32 cellular contexts compared by ENCODE assay signal in the genomic region with DNA sequence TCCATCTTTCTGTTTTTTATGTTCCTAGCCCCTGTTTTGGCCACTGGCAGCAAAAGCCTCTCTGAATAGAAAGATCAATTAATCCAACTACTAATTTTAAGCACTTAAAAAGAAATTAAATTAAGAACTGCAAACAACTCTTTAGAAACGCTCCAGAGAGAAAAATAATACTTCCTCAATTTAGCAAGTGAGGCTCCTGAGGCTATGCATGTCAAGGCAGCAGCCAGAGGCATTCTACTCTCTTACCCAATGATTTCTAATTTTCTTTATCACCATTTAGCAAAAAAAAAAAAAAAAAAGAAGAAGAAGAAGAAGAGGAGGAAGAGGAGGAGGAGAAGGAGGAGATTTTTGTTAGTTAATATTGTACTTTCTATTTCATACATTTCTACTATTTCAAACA.
DNase-seq lines count a peak whose midpoint lies in the region; ATAC-seq and TF ChIP-seq lines count a peak whose summit lies in the region.
"Had no signal": no experiment of that assay in that cellular context is flagged by ENCODE, and none has a peak within 500 bp of the region (broad histone marks: within the 10 kb centered on the region; RNA-seq: fewer than 3 reads in every experiment).

No MANE protein-coding gene starts in this region.

- no peak for TF ChIP-seq RAD21 in SK-N-SH (IDR thresholded peaks at IDR 0.05; ENCODE audit: low read length)

- H3K27ac ChIP-seq in SK-N-SH (ENCODE audit: low read depth in 2 of 2, low read length in 1 of 2) (no peak overlapping the region), psoas muscle (no peak overlapping the region)
- H3K27ac ChIP-seq: brain microvascular endothelial cell, esophagus muscularis mucosa, left lung, RWPE1, testis, VCaP had no signal

- TF ChIP-seq CTCF in SK-N-SH (IDR thresholded peaks at IDR 0.05) (no peak), psoas muscle (IDR thresholded peaks at IDR 0.05) (no peak)

- H4K20me1 ChIP-seq in SK-N-SH (ENCODE audit: insufficient read depth), result no peaks in the 10 kb centered on the region

- POLR2A ChIA-PET in SK-N-SH (lab: Yijun Ruan, JAX), result no interaction called here
- POLR2A ChIA-PET in activated CD4-positive, alpha-beta memory T cell treated with anti-CD3 and anti-CD28 coated beads for 36 hours (lab: Charles Lee), result no interaction called here

- intact Hi-C loops in psoas muscle (cut with DNase I), result no loop called here
- intact Hi-C loops in activated CD4-positive, alpha-beta memory T cell treated with anti-CD3 and anti-CD28 coated beads for 36 hours (cut with micrococcal nuclease), result no loop called here

- no peak overlapping the region for H3K4me3 Mint-ChIP-seq in activated CD4-positive, alpha-beta memory T cell treated with anti-CD3 and anti-CD28 coated beads for 36 hours
- H3K4me3 Mint-ChIP-seq: activated T-helper 17 cell treated with anti-CD3 and anti-CD28 coated beads, Interleukin-2, amount 50 U/mL, for 72 hours; CD8-positive, alpha-beta T cell had no signal

- no peaks in the 10 kb centered on the region for H3K9me2 ChIP-seq in SK-N-SH

- no peak overlapping the region for H3K27ac Mint-ChIP-seq in activated CD4-positive, alpha-beta memory T cell treated with anti-CD3 and anti-CD28 coated beads for 36 hours
- H3K27ac Mint-ChIP-seq: activated T-helper 17 cell treated with anti-CD3 and anti-CD28 coated beads, Interleukin-2, amount 50 U/mL, for 72 hours; CD8-positive, alpha-beta T cell had no signal

- no peaks in the 10 kb centered on the region for H3K9me3 Mint-ChIP-seq in activated CD4-positive, alpha-beta memory T cell treated with anti-CD3 and anti-CD28 coated beads for 36 hours
- H3K9me3 Mint-ChIP-seq: activated T-helper 17 cell treated with anti-CD3 and anti-CD28 coated beads, Interleukin-2, amount 50 U/mL, for 72 hours; CD8-positive, alpha-beta T cell had no signal

- ATAC-seq in SK-N-SH treated with all-trans-retinoic acid at 6 μM for 48 hours (no peak), GM19397 (IDR thresholded peaks at IDR 0.05; ENCODE audit: unreplicated experiment) (no peak), psoas muscle (no peak)
- ATAC-seq: activated T-helper 17 cell treated with anti-CD3 and anti-CD28 coated beads, Interleukin-2, amount 50 U/mL, for 72 hours; CD8-positive, alpha-beta T cell; left lung; right cardiac atrium; stimulated activated naive CD8-positive, alpha-beta T cell treated with anti-CD3 and anti-CD28 coated beads, Interleukin-15, Interleukin-2, amounts not matched to agents 100 U/mL and 50 U/mL, for 24 hours had no signal

- H3K27me3 ChIP-seq in SK-N-SH (ENCODE audit: insufficient read depth) (no peaks in the 10 kb centered on the region), psoas muscle (ENCODE audit: insufficient read depth in 3 of 3, low read length in 2 of 3) (no peaks in the 10 kb centered on the region)
- H3K27me3 ChIP-seq: brain microvascular endothelial cell, esophagus muscularis mucosa, left lung, testis had no signal

- no peaks in the 10 kb centered on the region for H3F3A ChIP-seq in SK-N-SH (replicated peaks; ENCODE audit: insufficient read depth)

- 0 out of 2 replicates have a peak overlapping the region, but pooled peaks have one; percentile 46 for H2AFZ ChIP-seq in SK-N-SH (ENCODE audit: low read depth)

- CTCF ChIA-PET in SK-N-SH (lab: Yijun Ruan, JAX), result no interaction called here
- CTCF ChIA-PET in activated CD4-positive, alpha-beta memory T cell treated with anti-CD3 and anti-CD28 coated beads for 36 hours (lab: Charles Lee), result no interaction called here

- no peaks in the 10 kb centered on the region for H3K36me3 ChIP-seq in SK-N-SH (replicated peaks in 1 of 2; ENCODE audit: control insufficient read depth in 1 of 2, insufficient read depth in 2 of 2, low read length in 1 of 2)
- no peaks in the 10 kb centered on the region for H3K36me3 ChIP-seq in psoas muscle (ENCODE audit: insufficient read depth in 1 of 2, low read depth in 1 of 2)
- H3K36me3 ChIP-seq: brain microvascular endothelial cell, esophagus muscularis mucosa, left lung had no signal

- no peak for TF ChIP-seq EP300 in SK-N-SH (IDR thresholded peaks at IDR 0.05; ENCODE audit: borderline replicate concordance in 1 of 2, low read depth in 1 of 2, low read length in 1 of 2)

- no peak overlapping the region for H3K4me2 ChIP-seq in SK-N-SH
- H3K4me2 ChIP-seq: smooth muscle cell had no signal

- 63% methylated on average over 1 of the region's 1 CpG for WGBS in SK-N-SH (ENCODE audit: low lambda C conversion rate)
- 64 to 72% (median 68%) methylated on average over 1 of the region's 1 CpG for WGBS in psoas muscle, 3 donors

- DNase-seq in SK-N-SH (no peak), NCI-H748 (lab: John Stamatoyannopoulos, UW; ENCODE audit: unreplicated experiment) (peak; percentile 29), SKM-1 (lab: John Stamatoyannopoulos, UW; ENCODE audit: unreplicated experiment) (peak; percentile 41), A172 (ENCODE audit: low spot score) (no peak), psoas muscle (no peak)
- DNase-seq in activated CD4-positive, alpha-beta memory T cell treated with anti-CD3 and anti-CD28 coated beads for 36 hours, result no peak
- DNase-seq: activated CD4-positive, alpha-beta T cell treated with anti-CD3 and anti-CD28 coated beads for 4 hours; activated naive CD4-positive, alpha-beta T cell treated with anti-CD3 and anti-CD28 coated beads, Interleukin-2, amount 50 U/mL, for 16 hours; amygdala; brain microvascular endothelial cell; CD8-positive, alpha-beta T cell; cerebellar nuclear complex; foreskin fibroblast; H7; head of caudate nucleus; Karpas-422; left lung; mesendoderm; NCI-H1048; NCI-H1694 treated with DMSO at 0.1 percent for 48 hours; NCI-H2171; NCI-H524; right cardiac atrium; stimulated activated naive CD8-positive, alpha-beta T cell treated with anti-CD3 and anti-CD28 coated beads, Interleukin-15, Interleukin-2, amounts not matched to agents 100 U/mL and 50 U/mL, for 24 hours; testis had no signal

- H3K4me3 ChIP-seq in SK-N-SH (ENCODE audit: low read depth in 2 of 2, low read length in 1 of 2), result no peak overlapping the region
- no peak overlapping the region for H3K4me3 ChIP-seq in psoas muscle
- H3K4me3 ChIP-seq: esophagus muscularis mucosa, left lung, smooth muscle cell, testis had no signal

- no peaks in the 10 kb centered on the region for H3K4me1 Mint-ChIP-seq in activated CD4-positive, alpha-beta memory T cell treated with anti-CD3 and anti-CD28 coated beads for 36 hours (ENCODE audit: low read depth)

- H3K9me3 ChIP-seq in SK-N-SH (no peaks in the 10 kb centered on the region), psoas muscle (no peaks in the 10 kb centered on the region)
- H3K9me3 ChIP-seq: esophagus muscularis mucosa, left lung, testis had no signal

- H3K4me1 ChIP-seq in SK-N-SH (ENCODE audit: control insufficient read depth in 1 of 2, insufficient read depth in 2 of 2, low read depth in 1 of 2, low read length in 1 of 2) (no peaks in the 10 kb centered on the region), psoas muscle (no peaks in the 10 kb centered on the region)
- H3K4me1 ChIP-seq: esophagus muscularis mucosa, testis had no signal

- H3K36me3 Mint-ChIP-seq in activated CD4-positive, alpha-beta memory T cell treated with anti-CD3 and anti-CD28 coated beads for 36 hours, result no peaks in the 10 kb centered on the region
- H3K36me3 Mint-ChIP-seq: CD8-positive, alpha-beta T cell had no signal

- no peaks in the 10 kb centered on the region for H3K79me2 ChIP-seq in SK-N-SH (ENCODE audit: insufficient read depth)

- no peaks in the 10 kb centered on the region for H3K27me3 Mint-ChIP-seq in activated CD4-positive, alpha-beta memory T cell treated with anti-CD3 and anti-CD28 coated beads for 36 hours
- H3K27me3 Mint-ChIP-seq: activated T-helper 17 cell treated with anti-CD3 and anti-CD28 coated beads, Interleukin-2, amount 50 U/mL, for 72 hours had no signal

- no peak overlapping the region for H3K9ac ChIP-seq in SK-N-SH

TF ChIP-seq in SK-N-SH, 30 proteins besides CTCF, POLR2A, EP300 and RAD21 (continues in another document):
- TF ChIP-seq, protein P1, sequence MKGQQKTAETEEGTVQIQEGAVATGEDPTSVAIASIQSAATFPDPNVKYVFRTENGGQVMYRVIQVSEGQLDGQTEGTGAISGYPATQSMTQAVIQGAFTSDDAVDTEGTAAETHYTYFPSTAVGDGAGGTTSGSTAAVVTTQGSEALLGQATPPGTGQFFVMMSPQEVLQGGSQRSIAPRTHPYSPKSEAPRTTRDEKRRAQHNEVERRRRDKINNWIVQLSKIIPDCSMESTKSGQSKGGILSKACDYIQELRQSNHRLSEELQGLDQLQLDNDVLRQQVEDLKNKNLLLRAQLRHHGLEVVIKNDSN (IDR thresholded peaks at IDR 0.05; ENCODE audit: borderline replicate concordance, low read depth), result no peak
- TF ChIP-seq EZH2phosphoT487 (IDR thresholded peaks at IDR 0.05; ENCODE audit: borderline replicate concordance, low read depth) (no peak), NRF1 (IDR thresholded peaks at IDR 0.05; ENCODE audit: low read depth, low read length) (no peak), FOXM1 (IDR thresholded peaks at IDR 0.05; ENCODE audit: low read depth) (no peak)

TF ChIP-seq in SK-N-SH treated with all-trans-retinoic acid at 6 μM for 48 hours, 23 proteins besides CTCF, POLR2A, EP300 and RAD21 (continues in another document):
- TF ChIP-seq, protein P2, sequence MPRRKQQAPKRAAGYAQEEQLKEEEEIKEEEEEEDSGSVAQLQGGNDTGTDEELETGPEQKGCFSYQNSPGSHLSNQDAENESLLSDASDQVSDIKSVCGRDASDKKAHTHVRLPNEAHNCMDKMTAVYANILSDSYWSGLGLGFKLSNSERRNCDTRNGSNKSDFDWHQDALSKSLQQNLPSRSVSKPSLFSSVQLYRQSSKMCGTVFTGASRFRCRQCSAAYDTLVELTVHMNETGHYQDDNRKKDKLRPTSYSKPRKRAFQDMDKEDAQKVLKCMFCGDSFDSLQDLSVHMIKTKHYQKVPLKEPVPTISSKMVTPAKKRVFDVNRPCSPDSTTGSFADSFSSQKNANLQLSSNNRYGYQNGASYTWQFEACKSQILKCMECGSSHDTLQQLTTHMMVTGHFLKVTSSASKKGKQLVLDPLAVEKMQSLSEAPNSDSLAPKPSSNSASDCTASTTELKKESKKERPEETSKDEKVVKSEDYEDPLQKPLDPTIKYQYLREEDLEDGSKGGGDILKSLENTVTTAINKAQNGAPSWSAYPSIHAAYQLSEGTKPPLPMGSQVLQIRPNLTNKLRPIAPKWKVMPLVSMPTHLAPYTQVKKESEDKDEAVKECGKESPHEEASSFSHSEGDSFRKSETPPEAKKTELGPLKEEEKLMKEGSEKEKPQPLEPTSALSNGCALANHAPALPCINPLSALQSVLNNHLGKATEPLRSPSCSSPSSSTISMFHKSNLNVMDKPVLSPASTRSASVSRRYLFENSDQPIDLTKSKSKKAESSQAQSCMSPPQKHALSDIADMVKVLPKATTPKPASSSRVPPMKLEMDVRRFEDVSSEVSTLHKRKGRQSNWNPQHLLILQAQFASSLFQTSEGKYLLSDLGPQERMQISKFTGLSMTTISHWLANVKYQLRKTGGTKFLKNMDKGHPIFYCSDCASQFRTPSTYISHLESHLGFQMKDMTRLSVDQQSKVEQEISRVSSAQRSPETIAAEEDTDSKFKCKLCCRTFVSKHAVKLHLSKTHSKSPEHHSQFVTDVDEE (CRISPR knock-in tag; IDR thresholded peaks at IDR 0.05), result no peak
- TF ChIP-seq ESRRG (CRISPR knock-in tag; IDR thresholded peaks at IDR 0.05), result no peak

Comparison
In these comparisons a context has a peak if more than half of its experiments do, and no peak if none do; other contexts are left out.
1. DNase-seq: peak in NCI-H748 (single experiment) and SKM-1 (single experiment); none in SK-N-SH (single experiment), A172 (single experiment), psoas muscle (0 of 2) and activated CD4-positive, alpha-beta memory T cell treated with anti-CD3 and anti-CD28 coated beads for 36 hours (single experiment).